26 cellular contexts compared by ENCODE assay signal in the genomic region with DNA sequence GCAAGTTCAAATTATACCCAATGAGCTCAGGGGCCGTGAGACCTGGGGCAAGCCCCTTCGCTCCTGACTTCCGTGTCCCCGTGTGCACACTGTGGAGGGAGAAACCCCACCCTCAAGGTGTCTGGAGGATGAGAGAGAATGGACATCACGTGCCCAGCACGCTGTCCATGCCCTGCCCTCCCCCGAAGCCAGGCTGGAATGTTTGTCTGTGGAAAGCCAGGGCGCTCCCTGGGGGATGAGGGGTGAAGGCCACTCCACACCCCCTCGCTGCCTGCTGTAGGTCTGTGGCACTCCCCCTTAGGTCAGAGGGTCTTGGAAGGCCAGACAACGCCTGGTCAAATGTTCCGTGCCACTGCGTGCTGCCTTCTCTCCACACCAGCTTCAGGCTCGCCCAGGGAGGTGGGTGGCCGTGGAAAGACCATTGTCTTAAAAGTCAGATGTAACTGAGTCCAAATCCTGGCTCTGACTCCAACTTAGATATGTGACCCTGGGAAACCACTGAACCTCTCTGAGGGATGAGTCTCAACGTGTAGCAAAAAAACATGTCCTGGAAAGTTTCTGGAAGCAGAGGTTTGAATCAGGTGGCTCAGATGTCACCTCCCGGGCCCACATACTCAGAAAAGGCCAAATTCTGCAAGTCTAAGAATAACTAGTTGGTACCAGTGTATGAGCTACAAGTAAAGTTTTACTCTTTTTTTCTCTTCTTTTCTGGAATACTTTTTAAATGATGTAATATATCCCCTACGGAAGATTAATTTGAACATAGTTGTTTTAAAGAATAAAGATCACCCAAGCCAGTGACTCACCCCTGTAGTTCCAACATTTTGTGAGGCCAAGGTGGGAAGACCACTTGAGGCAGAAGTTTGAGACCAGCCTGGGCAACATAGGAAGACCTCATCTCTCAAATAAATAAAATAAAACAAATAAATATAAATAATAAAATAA. TPM values are rescaled to one million over a fixed set of nuclear protein-coding genes. Genes with fewer than 3 reads are reported as not detected.
DNase-seq lines count a peak whose midpoint lies in the region; ATAC-seq and TF ChIP-seq lines count a peak whose summit lies in the region.
"Had no signal": no experiment of that assay in that cellular context is flagged by ENCODE, and none has a peak within 500 bp of the region (broad histone marks: within the 10 kb centered on the region; RNA-seq: fewer than 3 reads in every experiment).

No MANE protein-coding gene starts in this region.

- H3K27ac Mint-ChIP-seq in activated CD8-positive, alpha-beta T cell treated with anti-CD3 and anti-CD28 coated beads for 36 hours = peak overlapping the region; percentile 25
- no peak overlapping the region for H3K27ac Mint-ChIP-seq in activated CD8-positive, alpha-beta T cell treated with anti-CD3 and anti-CD28 coated beads, Interleukin-2, amount 10 ng/mL, durations not matched to agents 7 days and 5 days
- H3K27ac Mint-ChIP-seq: activated B cell treated with CpG ODN at 0.5 μM for 24 hours; activated naive CD8-positive, alpha-beta T cell treated with anti-CD3 and anti-CD28 coated beads for 36 hours; effector memory CD8-positive, alpha-beta T cell; GM23338; naive thymus-derived CD4-positive, alpha-beta T cell; T-helper 2 cell treated with Interferon-gamma antibody and Interleukin-4, amounts not matched to agents 5 μg/mL and 100 μg/mL, for 36 hours had no signal

- peaks cover 33 to 60% (median 50%) of the 10 kb centered on the region in 3 donors for H3K36me3 ChIP-seq in tibial artery

- H3K27ac ChIP-seq in foreskin keratinocyte (no peak overlapping the region), tibial artery (peak overlapping the region; percentile 51 to 57)
- H3K27ac ChIP-seq: BLaER1 treated with 17β-estradiol and CSF1 and Interleukin-3, amounts not matched to agents 10 nM and 100 nM; upper lobe of right lung had no signal

- no peaks in the 10 kb centered on the region for H3K9me3 ChIP-seq in tibial artery
- H3K9me3 ChIP-seq: BLaER1 treated with 17β-estradiol and CSF1 and Interleukin-3, amounts not matched to agents 10 nM and 100 nM; upper lobe of right lung had no signal

- in situ Hi-C loops in astrocyte of the spinal cord (cut with HindIII; ENCODE audit: low sequenced_read_pairs) = no loop called here

- ATAC-seq in activated CD8-positive, alpha-beta T cell treated with anti-CD3 and anti-CD28 coated beads for 36 hours = no peak
- no peak for ATAC-seq in activated CD8-positive, alpha-beta T cell treated with anti-CD3 and anti-CD28 coated beads, Interleukin-2, amount 10 ng/mL, durations not matched to agents 7 days and 5 days
- ATAC-seq in foreskin keratinocyte (no peak), HG03280 (IDR thresholded peaks at IDR 0.05; ENCODE audit: unreplicated experiment) (no peak)
- ATAC-seq: effector memory CD8-positive, alpha-beta T cell; GM23338; naive thymus-derived CD4-positive, alpha-beta T cell; stimulated activated naive CD8-positive, alpha-beta T cell treated with anti-CD3 and anti-CD28 coated beads, Interleukin-15, amount 100 ng/mL, for 72 hours; upper lobe of right lung had no signal

- POLR2A ChIA-PET in activated CD8-positive, alpha-beta T cell treated with anti-CD3 and anti-CD28 coated beads for 36 hours (lab: Charles Lee) = no interaction called here
- POLR2A ChIA-PET in activated CD8-positive, alpha-beta T cell treated with anti-CD3 and anti-CD28 coated beads, Interleukin-2, amount 10 ng/mL, durations not matched to agents 7 days and 5 days (lab: Charles Lee) = no interaction called here

- no peak overlapping the region for H3K4me3 Mint-ChIP-seq in activated CD8-positive, alpha-beta T cell treated with anti-CD3 and anti-CD28 coated beads for 36 hours
- no peak overlapping the region for H3K4me3 Mint-ChIP-seq in activated CD8-positive, alpha-beta T cell treated with anti-CD3 and anti-CD28 coated beads, Interleukin-2, amount 10 ng/mL, durations not matched to agents 7 days and 5 days
- H3K4me3 Mint-ChIP-seq: activated B cell treated with CpG ODN at 0.5 μM for 24 hours; activated naive CD8-positive, alpha-beta T cell treated with anti-CD3 and anti-CD28 coated beads for 36 hours; effector memory CD8-positive, alpha-beta T cell; GM23338; naive thymus-derived CD4-positive, alpha-beta T cell; stimulated activated naive CD8-positive, alpha-beta T cell treated with anti-CD3 and anti-CD28 coated beads, Interleukin-15, amount 100 ng/mL, for 72 hours; T-helper 2 cell treated with Interferon-gamma antibody and Interleukin-4, amounts not matched to agents 5 μg/mL and 100 μg/mL, for 36 hours had no signal

- H3K27me3 ChIP-seq in foreskin keratinocyte (no peaks in the 10 kb centered on the region), tibial artery (no peaks in the 10 kb centered on the region)
- H3K27me3 ChIP-seq: BLaER1 treated with 17β-estradiol and CSF1 and Interleukin-3, amounts not matched to agents 10 nM and 100 nM; upper lobe of right lung had no signal

- no peak for TF ChIP-seq CTCF in activated CD8-positive, alpha-beta T cell treated with anti-CD3 and anti-CD28 coated beads for 36 hours (IDR thresholded peaks at IDR 0.05)
- TF ChIP-seq CTCF in astrocyte of the spinal cord (IDR thresholded peaks at IDR 0.05; ENCODE audit: low read depth, low read length) = no peak
- TF ChIP-seq CTCF in foreskin keratinocyte (conservative IDR thresholded peaks at IDR 0.05) = no peak
- TF ChIP-seq CTCF in tibial artery (IDR thresholded peaks at IDR 0.05) = no peak

- H3K4me3 ChIP-seq in astrocyte of the spinal cord (ENCODE audit: low read depth, low read length) (no peak overlapping the region), tibial artery (no peak overlapping the region)
- H3K4me3 ChIP-seq: BLaER1 treated with 17β-estradiol and CSF1 and Interleukin-3, amounts not matched to agents 10 nM and 100 nM; GM23338; upper lobe of right lung had no signal

- no peaks in the 10 kb centered on the region for H3K9me3 Mint-ChIP-seq in activated CD8-positive, alpha-beta T cell treated with anti-CD3 and anti-CD28 coated beads for 36 hours
- no peaks in the 10 kb centered on the region for H3K9me3 Mint-ChIP-seq in activated CD8-positive, alpha-beta T cell treated with anti-CD3 and anti-CD28 coated beads, Interleukin-2, amount 10 ng/mL, durations not matched to agents 7 days and 5 days (ENCODE audit: insufficient read depth)
- H3K9me3 Mint-ChIP-seq: activated B cell treated with CpG ODN at 0.5 μM for 24 hours; activated naive CD8-positive, alpha-beta T cell treated with anti-CD3 and anti-CD28 coated beads for 36 hours; effector memory CD8-positive, alpha-beta T cell; GM23338; naive thymus-derived CD4-positive, alpha-beta T cell; stimulated activated naive CD8-positive, alpha-beta T cell treated with anti-CD3 and anti-CD28 coated beads, Interleukin-15, amount 100 ng/mL, for 72 hours; T-helper 2 cell treated with Interferon-gamma antibody and Interleukin-4, amounts not matched to agents 5 μg/mL and 100 μg/mL, for 36 hours had no signal

- CTCF ChIA-PET in activated CD8-positive, alpha-beta T cell treated with anti-CD3 and anti-CD28 coated beads for 36 hours (lab: Charles Lee) = no interaction called here
- CTCF ChIA-PET in activated CD8-positive, alpha-beta T cell treated with anti-CD3 and anti-CD28 coated beads, Interleukin-2, amount 10 ng/mL, durations not matched to agents 7 days and 5 days (lab: Charles Lee) = no interaction called here

- H3K36me3 Mint-ChIP-seq in activated CD8-positive, alpha-beta T cell treated with anti-CD3 and anti-CD28 coated beads for 36 hours (ENCODE audit: low read depth) = peaks cover 24% of the 10 kb centered on the region
- H3K36me3 Mint-ChIP-seq in activated CD8-positive, alpha-beta T cell treated with anti-CD3 and anti-CD28 coated beads, Interleukin-2, amount 10 ng/mL, durations not matched to agents 7 days and 5 days (ENCODE audit: low read depth) = peaks cover 25% of the 10 kb centered on the region

- no peaks in the 10 kb centered on the region for H3K4me1 ChIP-seq in foreskin keratinocyte
- peaks cover 0 to 36% (median 23%) of the 10 kb centered on the region in 4 donors for H3K4me1 ChIP-seq in tibial artery
- H3K4me1 ChIP-seq: upper lobe of right lung had no signal

- intact Hi-C loops in activated CD8-positive, alpha-beta T cell treated with anti-CD3 and anti-CD28 coated beads for 36 hours (cut with micrococcal nuclease) = no loop called here
- intact Hi-C loops in tibial artery (cut with DNase I; ENCODE audit: low total_unique reads) = no loop called here

- H3K4me1 Mint-ChIP-seq in activated CD8-positive, alpha-beta T cell treated with anti-CD3 and anti-CD28 coated beads for 36 hours (ENCODE audit: low read depth) = no peaks in the 10 kb centered on the region
- H3K4me1 Mint-ChIP-seq in activated CD8-positive, alpha-beta T cell treated with anti-CD3 and anti-CD28 coated beads, Interleukin-2, amount 10 ng/mL, durations not matched to agents 7 days and 5 days (ENCODE audit: low read depth) = no peaks in the 10 kb centered on the region
- H3K4me1 Mint-ChIP-seq: activated B cell treated with CpG ODN at 0.5 μM for 24 hours; activated naive CD8-positive, alpha-beta T cell treated with anti-CD3 and anti-CD28 coated beads for 36 hours; GM23338; naive thymus-derived CD4-positive, alpha-beta T cell; stimulated activated naive CD8-positive, alpha-beta T cell treated with anti-CD3 and anti-CD28 coated beads, Interleukin-15, amount 100 ng/mL, for 72 hours had no signal

- no peak for DNase-seq in activated CD8-positive, alpha-beta T cell treated with anti-CD3 and anti-CD28 coated beads for 36 hours
- DNase-seq in activated CD8-positive, alpha-beta T cell treated with anti-CD3 and anti-CD28 coated beads, Interleukin-2, amount 10 ng/mL, durations not matched to agents 7 days and 5 days = no peak
- DNase-seq in astrocyte of the spinal cord (ENCODE audit: low read depth, low spot score) (peak; percentile 59), foreskin keratinocyte (peak; percentile 42 to 59), tibial artery (no peak), germinal center (ENCODE audit: low spot score) (no peak), occipital lobe (lab: John Stamatoyannopoulos, UW) (no peak)
- DNase-seq: activated B cell treated with CpG ODN at 0.5 μM for 24 hours; activated CD8-positive, alpha-beta memory T cell treated with anti-CD3 and anti-CD28 coated beads for 24 hours; activated naive CD8-positive, alpha-beta T cell treated with anti-CD3 and anti-CD28 coated beads for 36 hours; activated T-cell treated with anti-CD3 and anti-CD28 coated beads, Interleukin-2, amount 50 U/mL, for 48 hours; cerebellar nuclear complex; effector memory CD8-positive, alpha-beta T cell; hippocampal formation; islet precursor cell; naive thymus-derived CD4-positive, alpha-beta T cell; NCI-H1417 treated with DMSO at 0.1 percent for 48 hours; NCI-H526; OCI-M1; stimulated activated CD4-positive, alpha-beta T cell treated with anti-CD3 and anti-CD28 coated beads, Interleukin-2, amount 100 ng/mL, for 24 hours; stimulated activated naive CD8-positive, alpha-beta T cell treated with anti-CD3 and anti-CD28 coated beads, Interleukin-15, amount 100 ng/mL, for 72 hours; upper lobe of right lung had no signal

- H3K27me3 Mint-ChIP-seq in activated CD8-positive, alpha-beta T cell treated with anti-CD3 and anti-CD28 coated beads for 36 hours = no peaks in the 10 kb centered on the region
- no peaks in the 10 kb centered on the region for H3K27me3 Mint-ChIP-seq in activated CD8-positive, alpha-beta T cell treated with anti-CD3 and anti-CD28 coated beads, Interleukin-2, amount 10 ng/mL, durations not matched to agents 7 days and 5 days (ENCODE audit: low read depth)
- H3K27me3 Mint-ChIP-seq: activated B cell treated with CpG ODN at 0.5 μM for 24 hours; activated naive CD8-positive, alpha-beta T cell treated with anti-CD3 and anti-CD28 coated beads for 36 hours; effector memory CD8-positive, alpha-beta T cell; naive thymus-derived CD4-positive, alpha-beta T cell; stimulated activated naive CD8-positive, alpha-beta T cell treated with anti-CD3 and anti-CD28 coated beads, Interleukin-15, amount 100 ng/mL, for 72 hours had no signal

RNA-seq across cellular contexts. Expression of a gene that starts 24.9 kb away (rescaled TPM):
- 10 to 100 TPM; 55.1 to 55.2 TPM for total RNA-seq in activated CD8-positive, alpha-beta T cell treated with anti-CD3 and anti-CD28 coated beads for 36 hours
- 10 to 100 TPM; 40.8 to 42.9 TPM for total RNA-seq in activated CD8-positive, alpha-beta T cell treated with anti-CD3 and anti-CD28 coated beads, Interleukin-2, amount 10 ng/mL, durations not matched to agents 7 days and 5 days
- total RNA-seq in foreskin keratinocyte (32.4 and 34.1 TPM in 2 replicates), occipital lobe (18.7 TPM)
- 32.7 and 32.9 TPM in 2 replicates for polyA plus RNA-seq in foreskin keratinocyte

RNA-seq across cellular contexts. Expression of a gene that starts 43.7 kb away (rescaled TPM):
- 10 to 100 TPM; 13.4 to 18.9 TPM for total RNA-seq in activated CD8-positive, alpha-beta T cell treated with anti-CD3 and anti-CD28 coated beads for 36 hours
- 10 to 100 TPM; 24.6 to 25.6 TPM for total RNA-seq in activated CD8-positive, alpha-beta T cell treated with anti-CD3 and anti-CD28 coated beads, Interleukin-2, amount 10 ng/mL, durations not matched to agents 7 days and 5 days
- total RNA-seq in foreskin keratinocyte (6.7 and 8.0 TPM in 2 replicates), occipital lobe (60.8 TPM)
- 9.9 and 10.7 TPM in 2 replicates for polyA plus RNA-seq in foreskin keratinocyte

Comparison
In these comparisons a context has a peak if more than half of its experiments do, and no peak if none do; other contexts are left out.
1. DNase-seq: peak in astrocyte of the spinal cord (single experiment) and foreskin keratinocyte (2 of 2); none in activated CD8-positive, alpha-beta T cell treated with anti-CD3 and anti-CD28 coated beads for 36 hours (single experiment), activated CD8-positive, alpha-beta T cell treated with anti-CD3 and anti-CD28 coated beads, Interleukin-2, amount 10 ng/mL, durations not matched to agents 7 days and 5 days (single experiment), tibial artery (0 of 2), germinal center (single experiment) and occipital lobe (single experiment).